ENCODE assay signal across 27 cellular contexts in the genomic region with DNA sequence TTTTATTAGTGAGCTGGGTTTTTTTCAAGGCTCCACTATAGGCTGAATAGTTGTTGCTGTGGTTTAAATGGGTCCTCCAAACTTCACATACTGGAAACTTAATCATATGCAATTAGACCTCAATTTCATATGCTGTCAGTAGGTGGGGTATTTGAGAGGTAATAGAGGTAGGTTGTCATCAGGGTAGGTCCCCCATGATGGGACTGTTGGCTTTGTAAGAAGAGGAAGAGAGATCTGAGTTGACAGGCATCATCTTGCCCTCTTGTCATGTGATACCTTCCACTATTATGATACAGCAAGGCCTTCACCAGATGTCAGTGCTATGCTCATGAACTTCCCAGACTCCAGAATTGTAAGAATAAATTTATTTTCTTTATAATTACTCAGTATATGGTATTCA.
"Had no signal": no experiment of that assay in that cellular context is flagged by ENCODE, and none has a peak within 500 bp of the region (broad histone marks: within the 10 kb centered on the region; RNA-seq: fewer than 3 reads in every experiment).

No MANE protein-coding gene starts in this region.

- H3K4me3 ChIP-seq: breast epithelium, colonic mucosa, dorsolateral prefrontal cortex, esophagus muscularis mucosa, gastrocnemius medialis, left lung, neural progenitor cell, right lobe of liver, skin epidermis, stomach, suprapubic skin, tibial nerve had no signal

- H3K4me2 ChIP-seq: neural progenitor cell had no signal

- H3K27me3 ChIP-seq: breast epithelium, colonic mucosa, dorsolateral prefrontal cortex, esophagus muscularis mucosa, gastrocnemius medialis, left lung, neural progenitor cell, right lobe of liver, stomach, suprapubic skin, tibial nerve had no signal

- H3K27ac ChIP-seq: breast epithelium, colonic mucosa, dorsolateral prefrontal cortex, esophagus muscularis mucosa, gastrocnemius medialis, left lung, neural progenitor cell, right lobe of liver, skin epidermis, stomach, suprapubic skin, tibial nerve had no signal

- H2AFZ ChIP-seq: neural progenitor cell had no signal

- H3K9me3 ChIP-seq: breast epithelium, colonic mucosa, esophagus muscularis mucosa, gastrocnemius medialis, right lobe of liver, stomach, suprapubic skin, tibial nerve had no signal

- DNase-seq: activated CD4-positive, alpha-beta T cell treated with anti-CD3 and anti-CD28 coated beads for 4 hours; activated CD4-positive, alpha-beta T cell treated with anti-CD3 and anti-CD28 coated beads, Interleukin-2, amount 50 U/mL, for 48 hours; activated CD4-positive, CD25-positive, alpha-beta regulatory T cell; activated CD8-positive, alpha-beta memory T cell treated with anti-CD3 and anti-CD28 coated beads, Interleukin-2, amount 50 U/mL, for 48 hours; activated naive CD4-positive, alpha-beta T cell treated with anti-CD3 and anti-CD28 coated beads for 36 hours; activated naive CD8-positive, alpha-beta T cell treated with anti-CD3 and anti-CD28 coated beads, Interleukin-2, amount 10 ng/mL, durations not matched to agents 7 days and 5 days; activated T-cell treated with anti-CD3 and anti-CD28 coated beads, Interleukin-2, amount 50 U/mL, for 48 hours; amniotic stem cell; colonic mucosa; dorsolateral prefrontal cortex; effector memory CD8-positive, alpha-beta T cell; gastrocnemius medialis; hippocampal formation; kidney glomerular epithelial cell; left lung; naive thymus-derived CD4-positive, alpha-beta T cell; posterior cingulate gyrus; right lobe of liver; stimulated activated CD4-positive, alpha-beta T cell treated with anti-CD3 and anti-CD28 coated beads, Interleukin-2, amount 100 ng/mL, for 24 hours; stomach had no signal

- ATAC-seq: effector memory CD8-positive, alpha-beta T cell; gastrocnemius medialis; left lung; naive thymus-derived CD4-positive, alpha-beta T cell; right lobe of liver; stimulated activated effector memory CD8-positive, alpha-beta T cell treated with anti-CD3 and anti-CD28 coated beads, Interleukin-12 subunit alpha, Interleukin-12 subunit beta, amount 100 ng/mL, for 72 hours had no signal

- H3K4me1 ChIP-seq: breast epithelium, colonic mucosa, esophagus muscularis mucosa, gastrocnemius medialis, left lung, neural progenitor cell, right lobe of liver, stomach, suprapubic skin, tibial nerve had no signal

- H3K36me3 ChIP-seq: breast epithelium, colonic mucosa, esophagus muscularis mucosa, gastrocnemius medialis, left lung, neural progenitor cell, stomach, suprapubic skin, tibial nerve had no signal

- H3K9ac ChIP-seq: neural progenitor cell had no signal
